In the genomic region with DNA sequence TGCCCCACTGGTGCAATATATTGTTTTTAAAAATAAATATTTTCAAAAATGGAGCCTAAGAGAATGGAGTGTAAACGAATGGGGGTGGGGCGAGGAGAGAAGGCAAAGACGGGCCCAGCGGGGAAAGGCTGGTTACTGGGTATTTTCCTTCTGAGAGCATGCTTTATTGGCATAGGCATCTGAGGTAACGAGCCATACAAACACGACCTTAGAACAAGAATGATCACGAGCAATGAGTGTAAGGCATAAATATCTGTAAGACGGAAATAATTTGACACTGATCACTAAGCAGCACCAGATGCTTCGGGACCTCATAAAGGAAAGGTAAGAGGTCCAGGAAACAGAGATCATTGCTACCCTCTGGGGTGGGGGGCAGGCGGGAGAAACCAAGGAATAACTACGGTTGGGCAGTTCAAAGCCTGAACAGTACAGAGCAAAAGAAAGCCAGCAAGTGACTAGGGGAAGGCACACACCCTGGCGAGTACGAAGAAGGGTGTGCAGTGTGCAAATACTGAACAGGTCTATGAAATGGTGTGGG, we compare ENCODE assay signal across 8 cellular contexts. TPM values are rescaled to one million over a fixed set of nuclear protein-coding genes. Genes with fewer than 3 reads are reported as not detected.
A peak's percentile ranks its signal among the peaks of the same experiment; 100 is the strongest.
DNase-seq lines count a peak whose midpoint lies in the region; ATAC-seq and TF ChIP-seq lines count a peak whose summit lies in the region.

No MANE protein-coding gene starts in this region.

- no TSS peak for BruUV-seq in A673 (replicated peaks; lab: Mats Ljungman, UMichigan)

- H3K4me3 ChIP-seq in A673 (ENCODE audit: low read depth, low read length, poor library complexity, severe bottlenecking): peak overlapping the region; percentile 80
- peak overlapping the region; percentile 82 for H3K4me3 ChIP-seq in GM12865 (ENCODE audit: low read depth, low read length)

- H3K4me1 ChIP-seq in A673 (ENCODE audit: insufficient read depth, low read length, poor library complexity, severe bottlenecking): peaks cover 31% of the 10 kb centered on the region

- intact Hi-C loops in A673 (cut with micrococcal nuclease; ENCODE audit: unreplicated experiment): no loop called here

- no peak for TF ChIP-seq CTCF in A673 (conservative IDR thresholded peaks at IDR 0.05; ENCODE audit: low read depth, low read length)
- no peak for TF ChIP-seq CTCF in GM12865 (IDR thresholded peaks at IDR 0.05; ENCODE audit: insufficient read depth, low read depth, low read length, missing control alignments)

- H3K27me3 ChIP-seq in A673 (replicated peaks; ENCODE audit: insufficient read depth, low read depth, low read length, poor library complexity): no peaks in the 10 kb centered on the region

- no peak for ATAC-seq in stimulated activated naive CD8-positive, alpha-beta T cell treated with anti-CD3 and anti-CD28 coated beads, Interleukin-15, Interleukin-2, amounts not matched to agents 100 U/mL and 50 U/mL, for 24 hours
- ATAC-seq in GM19452 (IDR thresholded peaks at IDR 0.05; ENCODE audit: unreplicated experiment): no peak
- ATAC-seq in GM21526 (IDR thresholded peaks at IDR 0.05; ENCODE audit: low FRiP score, unreplicated experiment): no peak

- H3K27ac ChIP-seq in A673 (ENCODE audit: low read depth, low read length, poor library complexity, severe bottlenecking): peak overlapping the region; percentile 88

- no peaks in the 10 kb centered on the region for H3K36me3 ChIP-seq in A673 (ENCODE audit: insufficient read depth, low read length, poor library complexity, severe bottlenecking)

- no peaks in the 10 kb centered on the region for H3K9me3 ChIP-seq in A673 (ENCODE audit: low read depth, low read length, poor library complexity, severe bottlenecking)

- peak; percentile 83 for DNase-seq in A673 (ENCODE audit: low spot score)
- peak; percentile 51 for DNase-seq in GM12865 (ENCODE audit: low read depth)
- peak; percentile 82 to 86 for DNase-seq in NCI-H526 (lab: John Stamatoyannopoulos, UW)
- DNase-seq in astrocyte of the hippocampus (ENCODE audit: low read depth, low spot score): peak; percentile 64
- DNase-seq in iPS-NIHi7 (ENCODE audit: extremely low spot score): peak; percentile 29
- peak; percentile 43 for DNase-seq in stimulated activated naive CD8-positive, alpha-beta T cell treated with anti-CD3 and anti-CD28 coated beads, Interleukin-15, Interleukin-2, amounts not matched to agents 100 U/mL and 50 U/mL, for 24 hours

- POLR2A ChIA-PET in A673 (lab: Charles Lee; ENCODE audit: low non-redundant PET): no interaction called here

- CTCF ChIA-PET in A673 (lab: Charles Lee): interaction anchor here (2.3 kb wide), 1 partner anchor 150 kb away, joined by 13 read pairs; no protein-coding TSS in a partner anchor

RNA-seq across cellular contexts. Expression of gene SSH2, which starts 1.0 kb away (rescaled TPM):
- 75.5 and 83.8 TPM in 2 replicates for total RNA-seq in A673 (2021)

RNA-seq across cellular contexts. Expression of gene EFCAB5, which starts 12.4 kb away (rescaled TPM):
- total RNA-seq in A673 (2021): 2.6 and 2.8 TPM in 2 replicates

Comparison
In these comparisons a context has a peak if more than half of its experiments do, and no peak if none do; other contexts are left out.
1. DNase-seq: peak in every context shown above with its lines; median percentile 84 in NCI-H526; 83 in A673; 64 in astrocyte of the hippocampus; 51 in GM12865; 43 in stimulated activated naive CD8-positive, alpha-beta T cell treated with anti-CD3 and anti-CD28 coated beads, Interleukin-15, Interleukin-2, amounts not matched to agents 100 U/mL and 50 U/mL, for 24 hours; 29 in iPS-NIHi7.